8 cellular contexts compared by ENCODE assay signal in the genomic region with DNA sequence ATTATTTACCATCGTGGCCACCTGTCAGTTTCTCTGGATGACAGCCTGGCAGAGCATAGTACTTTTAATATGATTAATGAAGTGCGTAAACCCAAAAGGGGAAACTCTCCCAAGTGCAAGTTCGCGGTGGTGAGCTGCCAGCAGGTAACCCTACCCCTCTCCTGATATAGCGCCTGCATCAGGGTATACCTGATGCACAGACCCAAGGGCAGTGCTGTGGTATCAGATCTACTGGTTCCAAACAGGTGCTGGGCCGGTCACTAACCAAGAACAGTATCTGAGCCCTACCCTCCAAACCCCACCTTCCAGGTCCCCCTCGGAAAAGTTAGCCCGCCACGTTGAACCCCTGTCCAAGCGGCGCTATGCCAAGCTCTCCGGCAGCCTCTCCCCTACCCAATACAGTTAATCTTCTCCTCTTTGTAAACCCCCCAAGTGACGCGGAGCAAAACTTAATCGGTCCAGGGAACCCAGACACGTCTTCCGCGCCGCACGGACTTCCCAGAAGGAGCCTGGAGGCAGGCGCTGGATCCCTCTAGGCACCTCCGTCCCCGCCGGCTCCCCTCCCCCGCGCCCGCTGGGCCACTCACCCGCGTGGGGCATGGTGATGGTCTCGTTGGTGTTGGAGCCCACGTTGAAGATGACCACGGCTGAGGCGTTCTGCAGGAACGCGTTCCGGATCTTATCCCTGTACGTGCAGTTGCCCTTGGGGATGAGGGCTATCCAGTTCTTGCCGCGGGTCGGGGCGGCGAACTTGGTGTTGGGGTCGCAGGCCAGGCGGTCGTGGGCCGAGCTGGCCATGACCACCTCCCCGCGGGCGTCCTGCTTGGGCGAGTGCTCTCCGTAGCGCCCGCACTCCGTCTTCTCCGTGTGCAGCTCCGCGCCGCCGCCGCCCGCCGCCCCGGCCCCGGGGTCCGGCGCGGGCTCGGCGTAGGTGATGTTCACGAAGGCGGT. TPM values are rescaled to one million over a fixed set of nuclear protein-coding genes. Genes with fewer than 3 reads are reported as not detected.
A peak's percentile ranks its signal among the peaks of the same experiment; 100 is the strongest.
DNase-seq lines count a peak whose midpoint lies in the region; ATAC-seq and TF ChIP-seq lines count a peak whose summit lies in the region.

No MANE protein-coding gene starts in this region.

- H2BK12ac ChIP-seq in mesenchymal stem cell (ENCODE audit: low read length in 2 of 2) = peak overlapping the region in 1 of 2 experiments; percentile 94

- H3K4me1 ChIP-seq in Loucy (ENCODE audit: insufficient read depth, low read length, poor library complexity, severe bottlenecking) = peaks cover 61% of the 10 kb centered on the region
- H3K4me1 ChIP-seq in colonic mucosa = no peaks in the 10 kb centered on the region
- peaks cover 2% of the 10 kb centered on the region for H3K4me1 ChIP-seq in mesenchymal stem cell (ENCODE audit: control insufficient read depth, insufficient read depth, low read depth, low read length)
- peaks cover 7% of the 10 kb centered on the region for H3K4me1 ChIP-seq in upper lobe of right lung

- peak overlapping the region; percentile 21 for H4K8ac ChIP-seq in mesenchymal stem cell (ENCODE audit: low read length)

- TF ChIP-seq CTCF in Loucy (conservative IDR thresholded peaks at IDR 0.05; ENCODE audit: low read length) (no peak), colonic mucosa (IDR thresholded peaks at IDR 0.05) (no peak), upper lobe of right lung (IDR thresholded peaks at IDR 0.05) (no peak)

- no peak overlapping the region for H2BK120ac ChIP-seq in mesenchymal stem cell (ENCODE audit: low read depth, low read length)

- H2BK5ac ChIP-seq in mesenchymal stem cell (ENCODE audit: low read depth, low read length, poor library complexity, severe bottlenecking) = peak overlapping the region; percentile 38

- H3K9me3 ChIP-seq in Loucy (ENCODE audit: insufficient read depth, low read depth, low read length) = no peaks in the 10 kb centered on the region
- no peaks in the 10 kb centered on the region for H3K9me3 ChIP-seq in colonic mucosa
- no peaks in the 10 kb centered on the region for H3K9me3 ChIP-seq in mesenchymal stem cell (ENCODE audit: control insufficient read depth, low read length)
- no peaks in the 10 kb centered on the region for H3K9me3 ChIP-seq in upper lobe of right lung

- ATAC-seq in Right ventricle myocardium inferior (peak; percentile 17), upper lobe of right lung (peak; percentile 32), HG02763 (IDR thresholded peaks at IDR 0.05; ENCODE audit: unreplicated experiment) (no peak)

- H3K4ac ChIP-seq in mesenchymal stem cell (ENCODE audit: low read depth in 1 of 2, low read length in 2 of 2) = peak overlapping the region; percentile 7 to 35

- peaks cover 4% of the 10 kb centered on the region for H4K20me1 ChIP-seq in Loucy (ENCODE audit: insufficient read depth, low read length, poor library complexity, severe bottlenecking)

- H2BK15ac ChIP-seq in mesenchymal stem cell (ENCODE audit: low read depth, poor library complexity, severe bottlenecking) = no peak overlapping the region

- H3K27ac ChIP-seq in colonic mucosa (no peak overlapping the region), mesenchymal stem cell (ENCODE audit: low read length, poor library complexity, severe bottlenecking) (no peak overlapping the region), upper lobe of right lung (no peak overlapping the region)

- H3K36me3 ChIP-seq in Loucy (ENCODE audit: insufficient read depth, low read length) = no peaks in the 10 kb centered on the region
- H3K36me3 ChIP-seq in colonic mucosa = no peaks in the 10 kb centered on the region
- H3K36me3 ChIP-seq in mesenchymal stem cell (ENCODE audit: control insufficient read depth in 1 of 2, insufficient read depth in 2 of 2, low read depth in 1 of 2, low read length in 2 of 2) = no peaks in the 10 kb centered on the region
- H3K36me3 ChIP-seq in upper lobe of right lung = no peaks in the 10 kb centered on the region

- DNase-seq in Right ventricle myocardium inferior (ENCODE audit: missing footprints) = no peak
- no peak for DNase-seq in cardiac septum (ENCODE audit: low spot score)
- DNase-seq in colonic mucosa = peak; percentile 19
- DNase-seq in mesenchymal stem cell = peak; percentile 28
- DNase-seq in upper lobe of right lung = peak; percentile 66
- no peak for DNase-seq in HuH-7 (ENCODE audit: low spot score)

- H3K23ac ChIP-seq in mesenchymal stem cell (ENCODE audit: low read length in 2 of 2) = peak overlapping the region in 1 of 2 experiments; percentile 98

- peak overlapping the region; percentile 86 for H3K9ac ChIP-seq in Loucy (ENCODE audit: low read depth, low read length, poor library complexity, severe bottlenecking)
- H3K9ac ChIP-seq in colonic mucosa (ENCODE audit: low read depth in 2 of 2, low read length in 2 of 2) = peak overlapping the region; percentile 12 to 53
- H3K9ac ChIP-seq in mesenchymal stem cell (ENCODE audit: low read length) = peak overlapping the region; percentile 12

- no peaks in the 10 kb centered on the region for H3K9me2 ChIP-seq in Loucy (replicated peaks; ENCODE audit: low read depth, low read length)

- H2AK5ac ChIP-seq in mesenchymal stem cell (ENCODE audit: low read length, severe bottlenecking) = no peak overlapping the region

- peak overlapping the region; percentile 31 for H4K91ac ChIP-seq in mesenchymal stem cell (ENCODE audit: low read length)

- 4% methylated on average over 71 of the region's 71 CpGs for WGBS in mesenchymal stem cell

- peak overlapping the region; percentile 92 for H2AFZ ChIP-seq in Loucy (ENCODE audit: low read length)
- H2AFZ ChIP-seq in mesenchymal stem cell (ENCODE audit: low read depth, low read length) = peak overlapping the region; percentile 93

- H3K4me2 ChIP-seq in Loucy (ENCODE audit: low read depth, low read length, poor library complexity, severe bottlenecking) (peak overlapping the region; percentile 87), mesenchymal stem cell (ENCODE audit: low read length, poor library complexity, severe bottlenecking) (peak overlapping the region; percentile 64)

- H3K79me1 ChIP-seq in mesenchymal stem cell (replicated peaks; ENCODE audit: low read length, poor library complexity, severe bottlenecking) = peaks cover 12% of the 10 kb centered on the region

- H3K27me3 ChIP-seq in Loucy (ENCODE audit: insufficient read depth, low read length, poor library complexity, severe bottlenecking) = peaks cover 18% of the 10 kb centered on the region
- peaks cover 12% of the 10 kb centered on the region for H3K27me3 ChIP-seq in colonic mucosa
- peaks cover 14 to 54% of the 10 kb centered on the region in 2 experiments for H3K27me3 ChIP-seq in mesenchymal stem cell (ENCODE audit: control insufficient read depth in 1 of 2, insufficient read depth in 1 of 2, low read length in 2 of 2)
- peaks cover 17% of the 10 kb centered on the region for H3K27me3 ChIP-seq in upper lobe of right lung

- H3K4me3 ChIP-seq in Loucy (ENCODE audit: low read length, poor library complexity, severe bottlenecking) (peak overlapping the region; percentile 86), colonic mucosa (peak overlapping the region; percentile 66), mesenchymal stem cell (ENCODE audit: insufficient read depth in 1 of 2, low read depth in 1 of 2, low read length in 2 of 2) (peak overlapping the region; percentile 81 to 95), upper lobe of right lung (peak overlapping the region; percentile 67)

- peak overlapping the region in 1 of 2 experiments; percentile 97 for H3K14ac ChIP-seq in mesenchymal stem cell (ENCODE audit: low read length in 2 of 2)

- H3F3A ChIP-seq in Loucy (ENCODE audit: low read depth) = no peaks in the 10 kb centered on the region

- H3K18ac ChIP-seq in mesenchymal stem cell (ENCODE audit: low read depth in 1 of 2, low read length in 2 of 2) = peak overlapping the region in 1 of 2 experiments; percentile 82

- intact Hi-C loops in Right ventricle myocardium inferior (cut with DNase I) = loop anchor here (5.0 kb wide), 3 partner anchors 130 to 195 kb away; no protein-coding TSS in a partner anchor
- intact Hi-C loops in cardiac septum (cut with DNase I) = loop anchor here (2.0 to 10.0 kb wide), 10 partner anchors 57 to 487 kb away; no protein-coding TSS in a partner anchor
- intact Hi-C loops in colonic mucosa (cut with DNase I) = loop anchor here (2.0 kb wide), 1 partner anchor 269 kb away; no protein-coding TSS in a partner anchor
- intact Hi-C loops in upper lobe of right lung (cut with DNase I) = loop anchor here (5.0 kb wide), 1 partner anchor 270 kb away; no protein-coding TSS in a partner anchor

- peaks cover 48% of the 10 kb centered on the region for H3K79me2 ChIP-seq in Loucy (ENCODE audit: insufficient read depth, low read length)

RNA-seq across cellular contexts. Expression of a gene that starts 1.3 kb away (rescaled TPM):
- total RNA-seq in Right ventricle myocardium inferior (56.1 TPM), cardiac septum (69.2 TPM), colonic mucosa (1 to 10 TPM in 1 of 2 donors, under 1 TPM in 1; 0.86 to 6.9 TPM), upper lobe of right lung (2.4 TPM)
- 2.3 TPM for polyA plus RNA-seq in mesenchymal stem cell (2013, experiment 1 of 2)
- 2.3 TPM for polyA plus RNA-seq in mesenchymal stem cell (2013, experiment 2 of 2)

Comparison
In these comparisons a context has a peak if more than half of its experiments do, and no peak if none do; other contexts are left out.
1. DNase-seq: peak in colonic mucosa (single experiment), mesenchymal stem cell (single experiment) and upper lobe of right lung (single experiment); none in Right ventricle myocardium inferior (single experiment), cardiac septum (single experiment) and HuH-7 (single experiment).
2. H3K9ac ChIP-seq: peak in every context shown above with its lines; median percentile 86 in Loucy; 32 in colonic mucosa; 12 in mesenchymal stem cell.
3. Peak in every context shown above with its lines, with median percentiles within 50 percentile points of each other: H3K4me3 ChIP-seq.